In the genomic region with DNA sequence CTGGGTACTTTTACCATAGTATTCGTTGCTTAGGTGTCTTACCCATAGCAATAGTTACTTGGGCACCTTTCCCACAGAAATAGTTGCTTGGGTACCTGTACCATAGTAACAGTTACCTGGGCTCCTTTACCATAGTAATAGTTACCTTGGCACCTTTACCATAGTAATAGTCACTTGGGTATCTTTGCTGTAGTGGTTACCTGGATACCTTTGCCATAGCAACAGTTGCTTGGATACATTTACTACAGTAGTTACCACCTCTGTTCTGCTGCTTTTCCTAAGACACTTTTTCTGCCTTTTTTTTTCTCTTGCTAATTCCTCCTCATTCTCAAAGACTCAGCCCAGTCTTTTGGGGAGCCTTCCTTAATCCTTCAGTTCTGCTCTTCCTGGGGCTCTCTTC, we compare ENCODE assay signal across 31 cellular contexts.
"Had no signal": no experiment of that assay in that cellular context is flagged by ENCODE, and none has a peak within 500 bp of the region (broad histone marks: within the 10 kb centered on the region; RNA-seq: fewer than 3 reads in every experiment).

No MANE protein-coding gene starts in this region.

- H3K4me2 ChIP-seq: KMS-11 had no signal

- H3K27me3 ChIP-seq: Peyer's patch had no signal

- H3K4me3 ChIP-seq: Peyer's patch had no signal

- H3K9ac ChIP-seq: KMS-11 had no signal

- DNase-seq: activated B cell treated with CpG ODN at 0.5 μM for 24 hours; activated CD4-positive, alpha-beta memory T cell treated with anti-CD3 and anti-CD28 coated beads, Interleukin-2, amount 10 ng/mL, durations not matched to agents 7 days and 5 days; activated CD4-positive, alpha-beta T cell treated with anti-CD3 and anti-CD28 coated beads for 48 hours; activated CD4-positive, CD25-positive, alpha-beta regulatory T cell treated with anti-CD3 and anti-CD28 coated beads, Interleukin-2, amount 50 U/mL, for 72 hours; activated CD8-positive, alpha-beta memory T cell treated with anti-CD3 and anti-CD28 coated beads for 24 hours; activated CD8-positive, alpha-beta memory T cell treated with anti-CD3 and anti-CD28 coated beads, Interleukin-2, amount 10 ng/mL, durations not matched to agents 7 days and 5 days; activated CD8-positive, alpha-beta memory T cell treated with anti-CD3 and anti-CD28 coated beads, Interleukin-2, amount 50 U/mL, for 48 hours; activated effector memory CD4-positive, alpha-beta T cell treated with Interleukin-2 at 50 U/mL for 16 hours; activated naive CD4-positive, alpha-beta T cell treated with anti-CD3 and anti-CD28 coated beads, Interleukin-2, amount 10 ng/mL, durations not matched to agents 7 days and 5 days; activated naive CD8-positive, alpha-beta T cell treated with anti-CD3 and anti-CD28 coated beads, Interleukin-2, amount 50 U/mL, for 24 hours; activated T-cell treated with anti-CD3 and anti-CD28 coated beads, Interleukin-2, amount 50 U/mL, for 48 hours; anterior cingulate cortex; cerebellar nuclear complex; MM.1S; NCI-H1092 treated with DMSO at 0.1 percent for 48 hours; NCI-H146; NCI-H187; NCI-H2029 treated with DMSO at 0.1 percent for 48 hours; NCI-H345; NCI-H524 treated with DMSO at 0.1 percent for 48 hours; NCI-H82; NK-92 treated with Interleukin-12 subunit alpha and Interleukin-12 subunit beta, amount 100 ng/mL, for 24 hours; PC-3; Peyer's patch; RPMI8226; SIG-M5; T-cell; T-helper 17 cell; T-helper 9 cell had no signal

- H3K36me3 ChIP-seq: Peyer's patch had no signal

- H3K4me1 ChIP-seq: Peyer's patch had no signal

- H3K27ac ChIP-seq: KMS-11, Peyer's patch, VCaP had no signal
